17 cellular contexts compared by ENCODE assay signal in genomic region chr1:107683198-107683657, GRCh38.
DNase-seq lines count a peak whose midpoint lies in the region; ATAC-seq, FAIRE-seq and TF ChIP-seq lines count a peak whose summit lies in the region.
"Had no signal": no experiment of that assay in that cellular context is flagged by ENCODE, and none has a peak within 500 bp of the region (broad histone marks: within the 10 kb centered on the region; RNA-seq: fewer than 3 reads in every experiment).

No MANE protein-coding gene starts in this region.

- peak; percentile 57 for DNase-seq in NCI-H748 treated with DMSO at 0.1 percent for 48 hours (lab: John Stamatoyannopoulos, UW)
- DNase-seq in epithelial cell of proximal tubule (ENCODE audit: low read depth): peak; percentile 78
- no peak for DNase-seq in pancreas
- no peak for DNase-seq in dermis blood vessel endothelial cell
- DNase-seq in NCI-H2029 treated with DMSO at 0.1 percent for 48 hours (lab: John Stamatoyannopoulos, UW): no peak
- DNase-seq in activated gamma-delta T cell treated with Interleukin-2 at 50 U/mL for 16 hours: no peak
- DNase-seq: activated CD4-positive, alpha-beta T cell treated with anti-CD3 and anti-CD28 coated beads for 36 hours; anterior cingulate cortex; BE2C; effector CD4-positive, alpha-beta T cell; IMR-90; NCI-H1694; NK-92 treated with Interleukin-12 subunit alpha and Interleukin-12 subunit beta, amount 100 ng/mL, for 24 hours; retina; stimulated activated naive CD4-positive, alpha-beta T cell treated with Interleukin-2 at 50 U/mL for 16 hours had no signal

- H3K9me3 ChIP-seq in HEK293 (ENCODE audit: control insufficient read depth, insufficient read depth, low read depth, low read length): no peaks in the 10 kb centered on the region
- H3K9me3 ChIP-seq in pancreas: no peaks in the 10 kb centered on the region
- H3K9me3 ChIP-seq: BE2C had no signal

- H3K27me3 ChIP-seq in pancreas: no peaks in the 10 kb centered on the region
- H3K27me3 ChIP-seq: BE2C had no signal

- 25 to 30% methylated on average over 3 of the region's 3 CpGs for whole genome bisulfite sequencing in pancreas, 2 donors

- peak; percentile 51 for FAIRE-seq in pancreas (lab: Jason Lieb, UNC)

- peak; percentile 46 to 86 (median 80) for ATAC-seq in pancreas
- ATAC-seq in GM21723 (IDR thresholded peaks at IDR 0.05; ENCODE audit: unreplicated experiment): no peak
- ATAC-seq: activated CD4-positive, alpha-beta T cell treated with anti-CD3 and anti-CD28 coated beads for 36 hours had no signal

- TF ChIP-seq CTCF in HEK293 (tag by site-specific recombination; IDR thresholded peaks at IDR 0.05) (no peak), epithelial cell of proximal tubule (conservative IDR thresholded peaks at IDR 0.05; ENCODE audit: low read depth, low read length) (no peak), pancreas (IDR thresholded peaks at IDR 0.05) (no peak)

- peak overlapping the region; percentile 48 for H3K27ac ChIP-seq in HEK293 (ENCODE audit: extremely low read depth, low read depth, low read length)
- H3K27ac ChIP-seq in pancreas: peak overlapping the region in 2 of 4 donors; percentile 45 to 56

- POLR2A ChIA-PET in HEK293 (lab: Yijun Ruan, JAX): no interaction called here

- H3K36me3 ChIP-seq in HEK293 (ENCODE audit: control insufficient read depth in 2 of 2, insufficient read depth in 1 of 2, low read length in 2 of 2) (no peaks in the 10 kb centered on the region), pancreas (no peaks in the 10 kb centered on the region)
- H3K36me3 ChIP-seq: BE2C had no signal

- H3K4me3 ChIP-seq in HEK293 (ENCODE audit: low read depth, low read length) (no peak overlapping the region), epithelial cell of proximal tubule (ENCODE audit: low read depth, low read length) (peak overlapping the region; percentile 39), pancreas (peak overlapping the region in 1 of 4 donors; percentile 8)

- intact Hi-C loops in pancreas (cut with DNase I): no loop called here

- CTCF ChIA-PET in HEK293 (lab: Yijun Ruan, JAX): interaction anchor here (1.1 kb wide), 1 partner anchor 66 kb away, joined by 3 read pairs; no protein-coding TSS in a partner anchor

- H3K4me1 ChIP-seq in HEK293 (ENCODE audit: control insufficient read depth, insufficient read depth, low read length) (peaks cover 29% of the 10 kb centered on the region), pancreas (peaks cover 0 to 5% (median 3%) of the 10 kb centered on the region in 3 donors)
- H3K4me1 ChIP-seq: BE2C had no signal

TF ChIP-seq in HEK293, 187 proteins besides CTCF, POLR2A, EP300 and RAD21 (continues in another document):
- TF ChIP-seq TRIM28 (IDR thresholded peaks at IDR 0.05; ENCODE audit: borderline replicate concordance, low read length) (peak; percentile 84; the same call in 1 of the 2 replicates), HOXA7 (CRISPR knock-in tag; IDR thresholded peaks at IDR 0.05; ENCODE audit: borderline replicate concordance) (no peak), ZEB2 (tag by site-specific recombination; IDR thresholded peaks at IDR 0.05) (peak; percentile 66; the same call in 1 of the 2 replicates), WT1 (tag by site-specific recombination; IDR thresholded peaks at IDR 0.05) (peak; percentile 62), ZNF341 (tag by site-specific recombination; IDR thresholded peaks at IDR 0.05; ENCODE audit: low read depth) (peak; percentile 37; the same call in 1 of the 2 replicates), ZBTB6 (tag by site-specific recombination; IDR thresholded peaks at IDR 0.05) (no peak), ZBTB44 (tag by site-specific recombination; IDR thresholded peaks at IDR 0.05) (peak; percentile 29; the same call in 1 of the 2 replicates), KLF10 (tag by site-specific recombination; IDR thresholded peaks at IDR 0.05) (no peak), ZNF623 (tag by site-specific recombination; IDR thresholded peaks at IDR 0.05) (no peak), FEZF1 (tag by site-specific recombination; IDR thresholded peaks at IDR 0.05) (peak; percentile 80), OSR2 (tag by site-specific recombination; IDR thresholded peaks at IDR 0.05) (peak; percentile 95), ZXDB (tag by site-specific recombination; IDR thresholded peaks at IDR 0.05) (0 out of 2 replicates have a peak, but pooled peaks have one; percentile 10), ZNF16 (tag by site-specific recombination; IDR thresholded peaks at IDR 0.05; ENCODE audit: low read depth) (no peak), ZNF596 (tag by site-specific recombination; IDR thresholded peaks at IDR 0.05) (peak; percentile 24; the same call in 1 of the 2 replicates), ZNF768 (tag by site-specific recombination; IDR thresholded peaks at IDR 0.05) (0 out of 2 replicates have a peak, but pooled peaks have one; percentile 11), ZNF391 (tag by site-specific recombination; IDR thresholded peaks at IDR 0.05; ENCODE audit: borderline replicate concordance, low read depth) (peak; percentile 28; the same call in 1 of the 2 replicates), SCRT1 (tag by site-specific recombination; IDR thresholded peaks at IDR 0.05; ENCODE audit: borderline replicate concordance) (peak; percentile 86), KLF16 (tag by site-specific recombination; IDR thresholded peaks at IDR 0.05) (no peak), REST (tag by site-specific recombination; IDR thresholded peaks at IDR 0.05) (no peak), ZNF843 (tag by site-specific recombination; IDR thresholded peaks at IDR 0.05) (peak; percentile 54), IKZF3 (tag by site-specific recombination; IDR thresholded peaks at IDR 0.05) (peak; percentile 39), SP7 (tag by site-specific recombination; IDR thresholded peaks at IDR 0.05) (0 out of 2 replicates have a peak, but pooled peaks have one; percentile 31)
- TF ChIP-seq, protein P1, sequence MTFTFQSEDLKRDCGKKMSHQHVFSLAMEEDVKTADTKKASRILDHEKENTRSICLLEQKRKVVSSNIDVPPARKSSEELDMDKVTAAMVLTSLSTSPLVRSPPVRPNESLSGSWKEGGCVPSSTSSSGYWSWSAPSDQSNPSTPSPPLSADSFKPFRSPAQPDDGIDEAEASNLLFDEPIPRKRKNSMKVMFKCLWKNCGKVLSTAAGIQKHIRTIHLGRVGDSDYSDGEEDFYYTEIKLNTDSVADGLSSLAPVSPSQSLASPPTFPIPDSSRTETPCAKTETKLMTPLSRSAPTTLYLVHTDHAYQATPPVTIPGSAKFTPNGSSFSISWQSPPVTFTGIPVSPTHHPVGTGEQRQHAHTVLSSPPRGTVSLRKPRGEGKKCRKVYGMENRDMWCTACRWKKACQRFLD (tag by site-specific recombination; IDR thresholded peaks at IDR 0.05): no peak

Comparison
In these comparisons a context has a peak if more than half of its experiments do, and no peak if none do; other contexts are left out.
1. DNase-seq: peak in NCI-H748 treated with DMSO at 0.1 percent for 48 hours (single experiment) and epithelial cell of proximal tubule (single experiment); none in pancreas (0 of 6), dermis blood vessel endothelial cell (single experiment), NCI-H2029 treated with DMSO at 0.1 percent for 48 hours (single experiment) and activated gamma-delta T cell treated with Interleukin-2 at 50 U/mL for 16 hours (single experiment).